1 cellular context compared by ENCODE assay signal in genomic region chr12:26109343-26109841, GRCh38.
TF ChIP-seq lines count a peak whose summit lies in the region.

No MANE protein-coding gene starts in this region.

TF ChIP-seq in GM23338, 12 proteins besides CTCF, POLR2A, EP300 and RAD21 (continued from another document):
- TF ChIP-seq ZNF462 (CRISPR knock-in tag; IDR thresholded peaks at IDR 0.05) (no peak), JUNB (IDR thresholded peaks at IDR 0.05; ENCODE audit: unreplicated experiment) (no peak), ZNF331 (CRISPR knock-in tag; IDR thresholded peaks at IDR 0.05; ENCODE audit: low read depth) (no peak)
